In genomic region chr17:72782985-72783701, GRCh38 we compare ENCODE assay signal across 28 cellular contexts.
DNase-seq lines count a peak whose midpoint lies in the region; ATAC-seq, FAIRE-seq and TF ChIP-seq lines count a peak whose summit lies in the region.
"Had no signal": no experiment of that assay in that cellular context is flagged by ENCODE, and none has a peak within 500 bp of the region (broad histone marks: within the 10 kb centered on the region; RNA-seq: fewer than 3 reads in every experiment).

No MANE protein-coding gene starts in this region.

- H3K9me2 ChIP-seq in hepatocyte (replicated peaks; ENCODE audit: insufficient read depth) = no peaks in the 10 kb centered on the region

- intact Hi-C loops in pancreas (cut with DNase I) = no loop called here

- no peaks in the 10 kb centered on the region for H3K9me3 Mint-ChIP-seq in neural crest cell

- H3K4me2 ChIP-seq in hepatocyte = no peak overlapping the region

- H3K79me2 ChIP-seq in hepatocyte = no peaks in the 10 kb centered on the region

- ATAC-seq in HG03565 (IDR thresholded peaks at IDR 0.05; ENCODE audit: unreplicated experiment) = no peak
- no peak for ATAC-seq in pancreas
- ATAC-seq in GM21423 (IDR thresholded peaks at IDR 0.05; ENCODE audit: unreplicated experiment) = no peak
- ATAC-seq: GM12878, HCT116, PC-3 had no signal

- H3K4me1 ChIP-seq in BE2C (peaks cover 14% of the 10 kb centered on the region), hepatocyte (ENCODE audit: insufficient read depth) (peaks cover 9% of the 10 kb centered on the region), pancreas (no peaks in the 10 kb centered on the region)
- H3K4me1 ChIP-seq: SJCRH30 had no signal

- no peaks in the 10 kb centered on the region for H3K27me3 Mint-ChIP-seq in neural crest cell (ENCODE audit: low read depth)
- H3K27me3 Mint-ChIP-seq: CD4-positive, CD25-positive, alpha-beta regulatory T cell had no signal

- 60% methylated on average over 6 of the region's 6 CpGs for WGBS in hepatocyte (ENCODE audit: low lambda C conversion rate, missing lambda C conversion rate)
- WGBS in pancreas, 2 donors = 69 to 80% methylated on average over 6 of the region's 6 CpGs

- H3K4me3 Mint-ChIP-seq in neural crest cell = no peak overlapping the region

- no peak overlapping the region for H2AFZ ChIP-seq in hepatocyte

- no peaks in the 10 kb centered on the region for H3K27me3 ChIP-seq in BE2C
- no peaks in the 10 kb centered on the region for H3K27me3 ChIP-seq in hepatocyte
- no peaks in the 10 kb centered on the region for H3K27me3 ChIP-seq in pancreas

- no peak overlapping the region for H3K4me3 ChIP-seq in BE2C (ENCODE audit: low read depth, low read length)
- H3K4me3 ChIP-seq in hepatocyte = no peak overlapping the region
- no peak overlapping the region for H3K4me3 ChIP-seq in pancreas
- H3K4me3 ChIP-seq: GM12878, SJCRH30 had no signal

- FAIRE-seq in pancreas (lab: Jason Lieb, UNC) = no peak
- FAIRE-seq: D721Med, G401.6, GM12878, H1 had no signal

- peak; percentile 16 for DNase-seq in BE2C
- peak; percentile 28 for DNase-seq in HuH-7.5 (ENCODE audit: low spot score)
- DNase-seq in hepatocyte (ENCODE audit: low spot score) = peak; percentile 52
- DNase-seq in neural crest cell (ENCODE audit: low read depth, low spot score) = no peak
- DNase-seq in germinal center (ENCODE audit: low spot score) = no peak
- DNase-seq in pancreas = no peak
- DNase-seq: 8988T; ACHN; CD4-positive, CD25-positive, alpha-beta regulatory T cell; KBM-7; MV-4-11; NCI-H1105; NCI-H1436 treated with DMSO at 0.1 percent for 48 hours; NCI-H187 treated with DMSO at 0.1 percent for 48 hours; NCI-H2171 treated with DMSO at 0.1 percent for 48 hours; NCI-H345; NCI-H510A treated with DMSO at 0.1 percent for 48 hours; NCI-H774; PC-3; SJCRH30 had no signal

- H3K36me3 ChIP-seq in BE2C (no peaks in the 10 kb centered on the region), hepatocyte (replicated peaks; ENCODE audit: insufficient read depth, low read depth) (no peaks in the 10 kb centered on the region), pancreas (no peaks in the 10 kb centered on the region)
- H3K36me3 ChIP-seq: SJCRH30 had no signal

- H3K36me3 Mint-ChIP-seq in neural crest cell (ENCODE audit: low read depth) = peaks cover 3% of the 10 kb centered on the region
- H3K36me3 Mint-ChIP-seq: CD4-positive, CD25-positive, alpha-beta regulatory T cell had no signal

- H3K9me3 ChIP-seq in BE2C (no peaks in the 10 kb centered on the region), hepatocyte (ENCODE audit: low read depth) (no peaks in the 10 kb centered on the region), pancreas (no peaks in the 10 kb centered on the region)
- H3K9me3 ChIP-seq: SJCRH30 had no signal

- TF ChIP-seq CTCF in BE2C (IDR thresholded peaks at IDR 0.05; ENCODE audit: low read depth, low read length) = no peak
- no peak for TF ChIP-seq CTCF in hepatocyte (IDR thresholded peaks at IDR 0.05; ENCODE audit: poor library complexity)
- TF ChIP-seq CTCF in neural crest cell (conservative IDR thresholded peaks at IDR 0.05) = no peak
- no peak for TF ChIP-seq CTCF in pancreas (IDR thresholded peaks at IDR 0.05)

- H3K4me1 Mint-ChIP-seq in neural crest cell = peaks cover 11% of the 10 kb centered on the region
- H3K4me1 Mint-ChIP-seq: CD4-positive, CD25-positive, alpha-beta regulatory T cell had no signal

- H3K27ac Mint-ChIP-seq in neural crest cell (ENCODE audit: unreplicated experiment) = peak overlapping the region; percentile 39
- H3K27ac Mint-ChIP-seq: CD4-positive, CD25-positive, alpha-beta regulatory T cell had no signal

- no peaks in the 10 kb centered on the region for H4K20me1 ChIP-seq in hepatocyte (ENCODE audit: insufficient read depth, poor library complexity, severe bottlenecking)

- H3K27ac ChIP-seq in hepatocyte = peak overlapping the region; percentile 87
- H3K27ac ChIP-seq in pancreas = no peak overlapping the region
- H3K27ac ChIP-seq: HL-60, SJCRH30 had no signal

Comparison
In these comparisons a context has a peak if more than half of its experiments do, and no peak if none do; other contexts are left out.
1. DNase-seq: peak in BE2C (single experiment), HuH-7.5 (single experiment) and hepatocyte (single experiment); none in neural crest cell (single experiment), germinal center (single experiment) and pancreas (0 of 6).